ENCODE assay signal across 1 cellular context in the genomic region with DNA sequence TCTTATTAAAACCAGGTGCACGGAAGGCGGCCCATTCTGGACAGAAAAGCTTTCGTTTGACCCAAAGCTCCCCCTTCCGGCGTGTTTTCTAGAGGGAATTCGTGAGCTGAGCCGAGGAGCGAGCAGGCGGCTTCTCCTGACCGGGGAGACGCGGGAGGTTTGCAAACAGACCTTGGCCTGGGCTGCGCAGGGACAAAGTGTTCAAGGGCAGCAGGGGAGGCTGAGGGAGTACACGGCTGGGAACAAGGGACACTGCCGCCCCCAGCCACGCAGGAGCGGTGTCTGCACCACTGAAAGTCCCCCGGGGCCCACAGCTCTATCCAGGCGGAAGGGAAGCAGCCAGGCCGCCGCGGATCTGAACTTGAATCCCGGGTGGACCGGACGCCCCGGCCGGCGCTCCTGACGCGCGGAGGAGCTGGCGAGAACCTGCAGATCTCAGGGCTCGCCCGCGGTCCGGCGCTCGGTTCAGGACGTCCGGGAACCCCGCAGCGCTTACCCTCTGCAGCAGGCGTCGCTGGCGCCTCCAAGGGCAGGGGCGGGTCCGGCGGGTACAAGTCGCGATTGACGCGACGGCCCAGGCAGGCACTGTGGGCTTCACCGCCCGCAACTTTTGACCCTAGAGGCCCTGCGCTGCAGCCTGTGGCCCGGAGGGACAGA.
TF ChIP-seq lines count a peak whose summit lies in the region.

No MANE protein-coding gene starts in this region.

TF ChIP-seq in liver, 16 proteins besides CTCF, POLR2A, EP300 and RAD21 (continued from another document):
- TF ChIP-seq, protein P1, sequence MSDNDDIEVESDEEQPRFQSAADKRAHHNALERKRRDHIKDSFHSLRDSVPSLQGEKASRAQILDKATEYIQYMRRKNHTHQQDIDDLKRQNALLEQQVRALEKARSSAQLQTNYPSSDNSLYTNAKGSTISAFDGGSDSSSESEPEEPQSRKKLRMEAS (IDR thresholded peaks at IDR 0.05): peak; percentile 52
- peak; percentile 40 to 51 for TF ChIP-seq HNF4A (conservative IDR thresholded peaks at IDR 0.05)
- peak in 1 of 2 donors; percentile 33 for TF ChIP-seq RXRA (IDR thresholded peaks at IDR 0.05)
TF ChIP-seq in liver: peak in this region for 3.
